Comparison of ENCODE assay signal across 2 cellular contexts in genomic region chr11:59183768-59184167, GRCh38.
TF ChIP-seq lines count a peak whose summit lies in the region.

No MANE protein-coding gene starts in this region.

TF ChIP-seq in liver, 16 proteins besides CTCF, POLR2A, EP300 and RAD21:
- TF ChIP-seq NR2F2 (IDR thresholded peaks at IDR 0.05) = peak; percentile 34
- TF ChIP-seq JUND (IDR thresholded peaks at IDR 0.05) = no peak
- TF ChIP-seq HNF4A (conservative IDR thresholded peaks at IDR 0.05) = peak in 1 of 2 donors; percentile 22
TF ChIP-seq in liver: peak in this region for 2.

TF ChIP-seq in HepG2, 621 proteins besides CTCF, POLR2A, EP300 and RAD21:
- TF ChIP-seq FOXK2 (IDR thresholded peaks at IDR 0.05) = no peak
